ENCODE assay signal across 16 cellular contexts in genomic region chr20:63151554-63152321, GRCh38.
A peak's percentile ranks its signal among the peaks of the same experiment; 100 is the strongest.
DNase-seq lines count a peak whose midpoint lies in the region; ATAC-seq and TF ChIP-seq lines count a peak whose summit lies in the region.
"Had no signal": no experiment of that assay in that cellular context is flagged by ENCODE, and none has a peak within 500 bp of the region (broad histone marks: within the 10 kb centered on the region; RNA-seq: fewer than 3 reads in every experiment).

No MANE protein-coding gene starts in this region.

- H3K4me1 ChIP-seq in GM23248 (ENCODE audit: insufficient read depth) (no peaks in the 10 kb centered on the region), osteoblast (ENCODE audit: insufficient read depth, low read length) (no peaks in the 10 kb centered on the region), prostate gland (replicated peaks) (no peaks in the 10 kb centered on the region), mesenchymal stem cell (ENCODE audit: control insufficient read depth, insufficient read depth, low read depth, low read length) (no peaks in the 10 kb centered on the region)

- no peak for ATAC-seq in GM19463 (IDR thresholded peaks at IDR 0.05; ENCODE audit: unreplicated experiment)

- H3K79me1 ChIP-seq in mesenchymal stem cell (replicated peaks; ENCODE audit: low read length, poor library complexity, severe bottlenecking): no peaks in the 10 kb centered on the region

- no peak overlapping the region for H3K4me3 ChIP-seq in GM23248
- peak overlapping the region; percentile 15 for H3K4me3 ChIP-seq in fibroblast of villous mesenchyme (ENCODE audit: low read depth, low read length)
- H3K4me3 ChIP-seq in osteoblast (ENCODE audit: insufficient read depth, low read length): no peak overlapping the region
- H3K4me3 ChIP-seq in prostate gland: no peak overlapping the region
- no peak overlapping the region for H3K4me3 ChIP-seq in mesenchymal stem cell (ENCODE audit: insufficient read depth in 1 of 2, low read depth in 1 of 2, low read length in 2 of 2)
- H3K4me3 ChIP-seq: cardiac muscle cell, suprapubic skin had no signal

- TF ChIP-seq POLR2A in prostate gland (IDR thresholded peaks at IDR 0.05): no peak

- H4K91ac ChIP-seq in mesenchymal stem cell (ENCODE audit: low read length): no peak overlapping the region

- no peak overlapping the region for H3K27ac ChIP-seq in GM23248
- no peak overlapping the region for H3K27ac ChIP-seq in osteoblast (ENCODE audit: low read depth, low read length)
- H3K27ac ChIP-seq in prostate gland: no peak overlapping the region
- no peak overlapping the region for H3K27ac ChIP-seq in mesenchymal stem cell (ENCODE audit: low read length, poor library complexity, severe bottlenecking)
- H3K27ac ChIP-seq: cardiac muscle cell, suprapubic skin had no signal

- no peak overlapping the region for H2BK12ac ChIP-seq in mesenchymal stem cell (ENCODE audit: low read length in 2 of 2)

- no peak overlapping the region for H4K8ac ChIP-seq in mesenchymal stem cell (ENCODE audit: low read length)

- H2AFZ ChIP-seq in GM23248 (no peak overlapping the region), osteoblast (ENCODE audit: low read length) (no peak overlapping the region), mesenchymal stem cell (ENCODE audit: low read depth, low read length) (no peak overlapping the region)

- no peak overlapping the region for H2BK15ac ChIP-seq in mesenchymal stem cell (ENCODE audit: low read depth, poor library complexity, severe bottlenecking)

- H3F3A ChIP-seq in GM23248 (ENCODE audit: insufficient read depth): no peaks in the 10 kb centered on the region

- no peak for TF ChIP-seq CTCF in fibroblast of villous mesenchyme (IDR thresholded peaks at IDR 0.05; ENCODE audit: insufficient read depth, low read depth, low read length)
- no peak for TF ChIP-seq CTCF in osteoblast (IDR thresholded peaks at IDR 0.05; ENCODE audit: extremely low read depth, low read depth, low read length)
- TF ChIP-seq CTCF in prostate gland (IDR thresholded peaks at IDR 0.05): no peak

- 36% methylated on average over 33 to 40 of the region's 40 CpGs for WGBS in GM23248 (ENCODE audit: low coverage in 1 of 2, low lambda C conversion rate in 2 of 2, missing lambda C conversion rate in 2 of 2), 2 experiments
- 44% methylated on average over 40 of the region's 40 CpGs for WGBS in prostate gland
- 80% methylated on average over 40 of the region's 40 CpGs for WGBS in mesenchymal stem cell

- H3K79me2 ChIP-seq in GM23248 (ENCODE audit: insufficient read depth) (no peaks in the 10 kb centered on the region), osteoblast (ENCODE audit: insufficient read depth, low read length) (no peaks in the 10 kb centered on the region)

- H2BK120ac ChIP-seq in mesenchymal stem cell (ENCODE audit: low read depth, low read length): no peak overlapping the region

- H3K27me3 ChIP-seq in GM23248 (replicated peaks; ENCODE audit: insufficient read depth) (peaks cover 35% of the 10 kb centered on the region), osteoblast (ENCODE audit: insufficient read depth, low read length) (peaks cover 35% of the 10 kb centered on the region), prostate gland (replicated peaks; ENCODE audit: insufficient read depth) (peaks cover 21% of the 10 kb centered on the region), mesenchymal stem cell (ENCODE audit: control insufficient read depth in 1 of 2, insufficient read depth in 1 of 2, low read length in 2 of 2) (peaks cover 43 to 60% of the 10 kb centered on the region in 2 experiments)

- no peak overlapping the region for H3K23ac ChIP-seq in mesenchymal stem cell (ENCODE audit: low read length in 2 of 2)

- H3K4me2 ChIP-seq in GM23248 (ENCODE audit: unreplicated experiment) (no peak overlapping the region), osteoblast (ENCODE audit: insufficient read depth, low read length) (no peak overlapping the region), mesenchymal stem cell (ENCODE audit: low read length, poor library complexity, severe bottlenecking) (no peak overlapping the region)

- no peaks in the 10 kb centered on the region for H3K9me2 ChIP-seq in GM23248 (ENCODE audit: insufficient read depth)

- H3K14ac ChIP-seq in mesenchymal stem cell (ENCODE audit: low read length in 2 of 2): no peak overlapping the region

- H2BK5ac ChIP-seq in mesenchymal stem cell (ENCODE audit: low read depth, low read length, poor library complexity, severe bottlenecking): no peak overlapping the region

- H4K20me1 ChIP-seq in GM23248 (ENCODE audit: insufficient read depth) (no peaks in the 10 kb centered on the region), osteoblast (ENCODE audit: insufficient read depth, low read length) (no peaks in the 10 kb centered on the region)

- no peak overlapping the region for H2AK5ac ChIP-seq in mesenchymal stem cell (ENCODE audit: low read length, severe bottlenecking)

- no peak overlapping the region for H3K18ac ChIP-seq in mesenchymal stem cell (ENCODE audit: low read depth in 1 of 2, low read length in 2 of 2)

- H3K9ac ChIP-seq in GM23248 (no peak overlapping the region), mesenchymal stem cell (ENCODE audit: low read length) (no peak overlapping the region)

- DNase-seq in GM23248 (peak; percentile 45), RPMI7951 (ENCODE audit: low read depth) (peak; percentile 78), fibroblast of villous mesenchyme (ENCODE audit: low read depth) (peak; percentile 36), osteoblast (ENCODE audit: insufficient read length, low spot score, missing footprints) (peak; percentile 68), NCI-H2107 (lab: John Stamatoyannopoulos, UW) (no peak), prostate gland (ENCODE audit: low spot score) (no peak), mesenchymal stem cell (no peak)
- DNase-seq: activated naive CD4-positive, alpha-beta T cell treated with Interleukin-2 at 50 U/mL for 16 hours; CD4-positive, alpha-beta T cell; esophagus squamous epithelium; NCI-H1105 treated with DMSO at 0.1 percent for 48 hours; NCI-H526; small intestine had no signal

- H3K4ac ChIP-seq in mesenchymal stem cell (ENCODE audit: low read depth in 1 of 2, low read length in 2 of 2): no peak overlapping the region

- intact Hi-C loops in prostate gland (cut with DNase I): no loop called here

- in situ Hi-C loops in GM23248 (cut with MboI): no loop called here

- no peaks in the 10 kb centered on the region for H3K9me3 ChIP-seq in GM23248 (ENCODE audit: low read depth)
- H3K9me3 ChIP-seq in osteoblast (ENCODE audit: low read depth, low read length): peaks cover 4% of the 10 kb centered on the region
- H3K9me3 ChIP-seq in prostate gland: no peaks in the 10 kb centered on the region
- peaks cover 19% of the 10 kb centered on the region for H3K9me3 ChIP-seq in mesenchymal stem cell (ENCODE audit: control insufficient read depth, low read length)

- H3K36me3 ChIP-seq in GM23248 (ENCODE audit: low read depth) (no peaks in the 10 kb centered on the region), osteoblast (ENCODE audit: insufficient read depth, low read length) (no peaks in the 10 kb centered on the region), prostate gland (no peaks in the 10 kb centered on the region), mesenchymal stem cell (ENCODE audit: control insufficient read depth in 1 of 2, insufficient read depth in 2 of 2, low read depth in 1 of 2, low read length in 2 of 2) (no peaks in the 10 kb centered on the region)
- H3K36me3 ChIP-seq: cardiac muscle cell, esophagus squamous epithelium, suprapubic skin had no signal

Comparison
In these comparisons a context has a peak if more than half of its experiments do, and no peak if none do; other contexts are left out.
1. DNase-seq: peak in GM23248 (single experiment), RPMI7951 (single experiment), fibroblast of villous mesenchyme (single experiment) and osteoblast (single experiment); none in NCI-H2107 (single experiment), prostate gland (single experiment) and mesenchymal stem cell (single experiment).